Comparison of ENCODE assay signal across 19 cellular contexts in genomic region chr3:99903844-99904243, GRCh38.
DNase-seq lines count a peak whose midpoint lies in the region; ATAC-seq and TF ChIP-seq lines count a peak whose summit lies in the region.
"Had no signal": no experiment of that assay in that cellular context is flagged by ENCODE, and none has a peak within 500 bp of the region (broad histone marks: within the 10 kb centered on the region; RNA-seq: fewer than 3 reads in every experiment).

No MANE protein-coding gene starts in this region.

- H3K27me3 ChIP-seq in subcutaneous abdominal adipose tissue (ENCODE audit: control insufficient read depth in 5 of 5, insufficient read depth in 4 of 5, low read length in 5 of 5): no peaks in the 10 kb centered on the region

- no peak overlapping the region for H3K4me3 ChIP-seq in subcutaneous abdominal adipose tissue (ENCODE audit: low read depth in 1 of 5, low read length in 5 of 5)
- H3K4me3 ChIP-seq in coronary artery: no peak overlapping the region
- H3K4me3 ChIP-seq: K562 had no signal

- peak overlapping the region; percentile 19; the same call in 1 of the 2 replicates for H3K27ac ChIP-seq in VCaP
- peak overlapping the region; percentile 95 for H3K27ac ChIP-seq in epithelial cell of prostate
- H3K27ac ChIP-seq in subcutaneous abdominal adipose tissue (ENCODE audit: low read depth, low read length): peak overlapping the region; percentile 27
- H3K27ac ChIP-seq in coronary artery: no peak overlapping the region

- no peaks in the 10 kb centered on the region for H3K27me3 Mint-ChIP-seq in HFFc6 (ENCODE audit: insufficient read depth)

- H3K9me3 ChIP-seq in subcutaneous abdominal adipose tissue (ENCODE audit: control insufficient read depth in 5 of 5, low read length in 5 of 5): no peaks in the 10 kb centered on the region

- H3K4me1 ChIP-seq in subcutaneous abdominal adipose tissue (ENCODE audit: control insufficient read depth in 5 of 5, insufficient read depth in 5 of 5, low read length in 5 of 5): peaks cover 0 to 35% (median 23%) of the 10 kb centered on the region in 5 donors

- peaks cover 5% of the 10 kb centered on the region; the same call in 1 of the 2 replicates for H3K36me3 Mint-ChIP-seq in HFFc6 (ENCODE audit: low read depth)

- peaks cover 60% of the 10 kb centered on the region for H3K4me1 Mint-ChIP-seq in HFFc6 (ENCODE audit: low read depth)

- DNase-seq in HFFc6 (peak; percentile 23), epithelial cell of prostate (ENCODE audit: low read depth, low spot score) (no peak), coronary artery (ENCODE audit: low spot score) (no peak), nucleus accumbens (lab: John Stamatoyannopoulos, UW) (no peak), T1000 (lab: John Stamatoyannopoulos, UW) (no peak)
- DNase-seq: COR-L47, DMS153, EL, HCEC 1CT, NCI-H1417 treated with DMSO at 0.1 percent for 48 hours, NCI-H2029, NCI-H2171, NCI-H446, NCI-H748 treated with DMSO at 0.1 percent for 48 hours, OCI-M1 had no signal

- H3K4me3 Mint-ChIP-seq in HFFc6: no peak overlapping the region

- H3K9ac ChIP-seq in subcutaneous abdominal adipose tissue (ENCODE audit: low read length in 5 of 5): no peak overlapping the region

- ATAC-seq in GM21528 (IDR thresholded peaks at IDR 0.05; ENCODE audit: low FRiP score, unreplicated experiment): no peak
- ATAC-seq: K562 had no signal

- no peaks in the 10 kb centered on the region for H3K36me3 ChIP-seq in subcutaneous abdominal adipose tissue (ENCODE audit: control insufficient read depth in 5 of 5, insufficient read depth in 5 of 5, low read length in 5 of 5)

- TF ChIP-seq CTCF in HFFc6 (IDR thresholded peaks at IDR 0.05) (no peak), VCaP (conservative IDR thresholded peaks at IDR 0.05) (no peak), coronary artery (IDR thresholded peaks at IDR 0.05) (no peak)

- peak overlapping the region; percentile 25; the same call in 1 of the 2 replicates for H3K27ac Mint-ChIP-seq in HFFc6

- H3K9me3 Mint-ChIP-seq in HFFc6: no peaks in the 10 kb centered on the region

Comparison
In these comparisons a context has a peak if more than half of its experiments do, and no peak if none do; other contexts are left out.
1. H3K27ac ChIP-seq: peak in VCaP (single experiment), epithelial cell of prostate (single experiment) and subcutaneous abdominal adipose tissue (single experiment); none in coronary artery (0 of 2).